ENCODE assay signal across 21 cellular contexts in the genomic region with DNA sequence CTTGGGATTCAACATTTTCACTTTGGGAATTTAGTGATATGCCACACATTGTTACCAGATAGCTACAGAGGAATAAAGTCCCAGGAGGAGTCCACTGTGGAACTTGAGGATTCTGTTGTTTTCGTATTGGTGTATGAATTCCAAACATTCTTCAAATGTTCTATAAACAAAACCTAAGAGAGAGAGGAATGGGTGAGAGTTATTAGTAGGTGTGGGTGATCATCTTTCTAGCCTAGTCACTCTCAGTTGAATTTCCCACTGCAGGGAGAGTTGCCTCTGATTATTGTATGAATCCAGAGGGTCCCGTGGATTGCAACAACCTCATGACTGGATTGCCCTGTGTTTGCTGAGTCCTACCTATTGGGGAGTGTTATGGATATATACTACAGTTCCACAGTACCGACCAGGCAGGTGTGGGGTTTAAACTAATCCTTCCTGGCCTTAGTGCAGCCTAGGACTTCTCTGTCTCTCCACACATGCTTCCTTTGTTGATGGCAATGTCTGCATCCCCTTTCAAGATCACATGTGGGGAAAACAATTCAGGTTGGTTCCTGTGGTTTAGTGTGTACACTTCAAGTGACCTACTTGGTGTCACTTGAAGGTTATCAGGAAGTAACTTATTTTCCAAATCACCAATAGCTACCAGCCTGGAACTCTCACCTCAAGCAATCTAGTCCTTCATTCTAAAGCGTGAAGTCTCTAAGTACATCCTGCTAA.
DNase-seq lines count a peak whose midpoint lies in the region; ATAC-seq, FAIRE-seq and TF ChIP-seq lines count a peak whose summit lies in the region.
"Had no signal": no experiment of that assay in that cellular context is flagged by ENCODE, and none has a peak within 500 bp of the region (broad histone marks: within the 10 kb centered on the region; RNA-seq: fewer than 3 reads in every experiment).

No MANE protein-coding gene starts in this region.

- no peak overlapping the region for H4K91ac ChIP-seq in mesenchymal stem cell (ENCODE audit: low read length)

- peak overlapping the region; percentile 28 for H3K4me2 ChIP-seq in astrocyte (ENCODE audit: low read length)
- no peak overlapping the region for H3K4me2 ChIP-seq in mesenchymal stem cell (ENCODE audit: low read length, poor library complexity, severe bottlenecking)
- H3K4me2 ChIP-seq: hepatocyte, smooth muscle cell had no signal

- H3K4me3 Mint-ChIP-seq in astrocyte (ENCODE audit: unreplicated experiment): no peak overlapping the region
- H3K4me3 Mint-ChIP-seq in T-helper 2 cell treated with Interferon-gamma antibody and Interleukin-4, amounts not matched to agents 5 μg/mL and 100 μg/mL, for 36 hours: no peak overlapping the region
- H3K4me3 Mint-ChIP-seq: activated naive CD8-positive, alpha-beta T cell treated with anti-CD3 and anti-CD28 coated beads, Interleukin-2, amount 10 ng/mL, durations not matched to agents 7 days and 5 days had no signal

- H3K9me3 ChIP-seq in astrocyte (ENCODE audit: insufficient read depth, low read depth, low read length): no peaks in the 10 kb centered on the region
- no peaks in the 10 kb centered on the region for H3K9me3 ChIP-seq in mesenchymal stem cell (ENCODE audit: control insufficient read depth, low read length)
- H3K9me3 ChIP-seq: pancreas, thyroid gland had no signal

- H4K20me1 ChIP-seq in astrocyte (ENCODE audit: insufficient read depth, low read length): no peaks in the 10 kb centered on the region

- H3K9me3 Mint-ChIP-seq in astrocyte (ENCODE audit: unreplicated experiment): no peaks in the 10 kb centered on the region
- H3K9me3 Mint-ChIP-seq in T-helper 2 cell treated with Interferon-gamma antibody and Interleukin-4, amounts not matched to agents 5 μg/mL and 100 μg/mL, for 36 hours: no peaks in the 10 kb centered on the region
- H3K9me3 Mint-ChIP-seq: activated naive CD8-positive, alpha-beta T cell treated with anti-CD3 and anti-CD28 coated beads, Interleukin-2, amount 10 ng/mL, durations not matched to agents 7 days and 5 days had no signal

- H3K4me1 Mint-ChIP-seq in astrocyte (ENCODE audit: low read depth, unreplicated experiment): peaks cover 25% of the 10 kb centered on the region
- H3K4me1 Mint-ChIP-seq in T-helper 2 cell treated with Interferon-gamma antibody and Interleukin-4, amounts not matched to agents 5 μg/mL and 100 μg/mL, for 36 hours (ENCODE audit: low read depth): peaks cover 8% of the 10 kb centered on the region

- peak; percentile 45 for FAIRE-seq in astrocyte (lab: Jason Lieb, UNC)
- FAIRE-seq: pancreas, TTC549 had no signal

- no peak overlapping the region for H3K14ac ChIP-seq in mesenchymal stem cell (ENCODE audit: low read length in 2 of 2)

- peak; percentile 67 for DNase-seq in AG10803 (ENCODE audit: low read depth)
- peak; percentile 39 for DNase-seq in ELR (ENCODE audit: low read depth)
- DNase-seq in astrocyte (ENCODE audit: low read depth): peak; percentile 35
- DNase-seq in mesenchymal stem cell: no peak
- no peak for DNase-seq in stimulated activated CD4-positive, alpha-beta T cell treated with anti-CD3 and anti-CD28 coated beads, Interleukin-4, amount 100 ng/mL, for 4 hours
- no peak for DNase-seq in T-helper 2 cell treated with Interferon-gamma antibody and Interleukin-4, amounts not matched to agents 5 μg/mL and 100 μg/mL, for 36 hours (ENCODE audit: low spot score)
- no peak for DNase-seq in lower leg skin (ENCODE audit: low spot score in 2 of 2)
- DNase-seq: activated CD4-positive, alpha-beta T cell treated with anti-CD3 and anti-CD28 coated beads, Interleukin-2, amount 50 U/mL, for 4 hours; activated naive CD8-positive, alpha-beta T cell treated with anti-CD3 and anti-CD28 coated beads, Interleukin-2, amount 10 ng/mL, durations not matched to agents 7 days and 5 days; C1 segment of cervical spinal cord; left colon; NCI-H2029 treated with DMSO at 0.1 percent for 48 hours; NCI-H524 treated with DMSO at 0.1 percent for 48 hours; pancreas; thyroid gland had no signal

- no peak for TF ChIP-seq POLR2A in lower leg skin (IDR thresholded peaks at IDR 0.05)

- peak overlapping the region; percentile 31 for H2AK5ac ChIP-seq in mesenchymal stem cell (ENCODE audit: low read length, severe bottlenecking)

- no peak overlapping the region for H3K4ac ChIP-seq in mesenchymal stem cell (ENCODE audit: low read depth in 1 of 2, low read length in 2 of 2)

- H2BK5ac ChIP-seq in mesenchymal stem cell (ENCODE audit: low read depth, low read length, poor library complexity, severe bottlenecking): no peak overlapping the region

- 96% methylated on average over 3 of the region's 4 CpGs for WGBS in mesenchymal stem cell
- 86% methylated on average over 4 of the region's 4 CpGs for WGBS in lower leg skin, 2 donors

- H2BK12ac ChIP-seq in mesenchymal stem cell (ENCODE audit: low read length in 2 of 2): no peak overlapping the region

- TF ChIP-seq CTCF in AG10803 (conservative IDR thresholded peaks at IDR 0.05; ENCODE audit: low read length) (no peak), astrocyte (IDR thresholded peaks at IDR 0.05; ENCODE audit: insufficient read depth, low read depth, low read length) (no peak), lower leg skin (IDR thresholded peaks at IDR 0.05) (no peak)

- no peak overlapping the region for H3K18ac ChIP-seq in mesenchymal stem cell (ENCODE audit: low read depth in 1 of 2, low read length in 2 of 2)

- H3K79me1 ChIP-seq in mesenchymal stem cell (replicated peaks; ENCODE audit: low read length, poor library complexity, severe bottlenecking): no peaks in the 10 kb centered on the region

- H2BK120ac ChIP-seq in mesenchymal stem cell (ENCODE audit: low read depth, low read length): no peak overlapping the region

- no peak overlapping the region for H4K8ac ChIP-seq in mesenchymal stem cell (ENCODE audit: low read length)

- H3K4me3 ChIP-seq in AG10803 (ENCODE audit: low read length) (no peak overlapping the region), astrocyte (ENCODE audit: insufficient read depth, low read depth, low read length) (no peak overlapping the region), mesenchymal stem cell (ENCODE audit: insufficient read depth in 1 of 2, low read depth in 1 of 2, low read length in 2 of 2) (no peak overlapping the region), lower leg skin (ENCODE audit: low read depth, poor library complexity, severe bottlenecking) (no peak overlapping the region)
- H3K4me3 ChIP-seq: cardiac muscle cell, hepatocyte, pancreas, SK-N-MC, smooth muscle cell, thyroid gland had no signal

- no peaks in the 10 kb centered on the region for H3K27me3 Mint-ChIP-seq in astrocyte (ENCODE audit: low read depth, unreplicated experiment)
- peaks cover 19% of the 10 kb centered on the region for H3K27me3 Mint-ChIP-seq in T-helper 2 cell treated with Interferon-gamma antibody and Interleukin-4, amounts not matched to agents 5 μg/mL and 100 μg/mL, for 36 hours (ENCODE audit: low read depth)

- intact Hi-C loops in lower leg skin (cut with DNase I; ENCODE audit: low total_unique reads): no loop called here

- H3K23ac ChIP-seq in mesenchymal stem cell (ENCODE audit: low read length in 2 of 2): no peak overlapping the region

- H3K27ac ChIP-seq in astrocyte (ENCODE audit: low read depth, low read length) (no peak overlapping the region), mesenchymal stem cell (ENCODE audit: low read length, poor library complexity, severe bottlenecking) (peak overlapping the region; percentile 69)
- H3K27ac ChIP-seq: cardiac muscle cell, hepatocyte, pancreas, SK-N-MC, thyroid gland had no signal

- H3K36me3 ChIP-seq in astrocyte (ENCODE audit: insufficient read depth, low read length) (no peaks in the 10 kb centered on the region), mesenchymal stem cell (ENCODE audit: control insufficient read depth in 1 of 2, insufficient read depth in 2 of 2, low read depth in 1 of 2, low read length in 2 of 2) (no peaks in the 10 kb centered on the region)
- H3K36me3 ChIP-seq: cardiac muscle cell, pancreas, thyroid gland had no signal

- H2BK15ac ChIP-seq in mesenchymal stem cell (ENCODE audit: low read depth, poor library complexity, severe bottlenecking): no peak overlapping the region

- H2AFZ ChIP-seq in astrocyte (ENCODE audit: low read depth, low read length) (no peak overlapping the region), mesenchymal stem cell (ENCODE audit: low read depth, low read length) (no peak overlapping the region)
- H2AFZ ChIP-seq: hepatocyte had no signal

- no peak for ATAC-seq in GM18502 (IDR thresholded peaks at IDR 0.05; ENCODE audit: poor library complexity, unreplicated experiment)
- ATAC-seq: left colon, pancreas had no signal

- no peak overlapping the region for H3K9ac ChIP-seq in astrocyte (ENCODE audit: low read length)
- no peak overlapping the region for H3K9ac ChIP-seq in mesenchymal stem cell (ENCODE audit: low read length)

- peaks cover 18% of the 10 kb centered on the region for H3K4me1 ChIP-seq in astrocyte (ENCODE audit: insufficient read depth, low read length)
- peaks cover 13% of the 10 kb centered on the region for H3K4me1 ChIP-seq in mesenchymal stem cell (ENCODE audit: control insufficient read depth, insufficient read depth, low read depth, low read length)
- H3K4me1 ChIP-seq: pancreas had no signal

- H3K27me3 ChIP-seq in astrocyte (ENCODE audit: insufficient read depth, low read length) (no peaks in the 10 kb centered on the region), mesenchymal stem cell (ENCODE audit: control insufficient read depth in 1 of 2, insufficient read depth in 1 of 2, low read length in 2 of 2) (no peaks in the 10 kb centered on the region)
- H3K27me3 ChIP-seq: cardiac muscle cell, hepatocyte, pancreas, thyroid gland had no signal

- H3K79me2 ChIP-seq in astrocyte (ENCODE audit: insufficient read depth, low read length): no peaks in the 10 kb centered on the region
- H3K79me2 ChIP-seq: hepatocyte had no signal

- no peaks in the 10 kb centered on the region for H3K36me3 Mint-ChIP-seq in astrocyte (ENCODE audit: low read depth, unreplicated experiment)
- no peaks in the 10 kb centered on the region for H3K36me3 Mint-ChIP-seq in T-helper 2 cell treated with Interferon-gamma antibody and Interleukin-4, amounts not matched to agents 5 μg/mL and 100 μg/mL, for 36 hours (ENCODE audit: low read depth)

- peak overlapping the region; percentile 16 for H3K27ac Mint-ChIP-seq in astrocyte (ENCODE audit: unreplicated experiment)
- no peak overlapping the region for H3K27ac Mint-ChIP-seq in T-helper 2 cell treated with Interferon-gamma antibody and Interleukin-4, amounts not matched to agents 5 μg/mL and 100 μg/mL, for 36 hours
- H3K27ac Mint-ChIP-seq: activated naive CD8-positive, alpha-beta T cell treated with anti-CD3 and anti-CD28 coated beads, Interleukin-2, amount 10 ng/mL, durations not matched to agents 7 days and 5 days had no signal

Comparison
In these comparisons a context has a peak if more than half of its experiments do, and no peak if none do; other contexts are left out.
1. DNase-seq: peak in AG10803 (single experiment), ELR (single experiment) and astrocyte (single experiment); none in mesenchymal stem cell (single experiment), stimulated activated CD4-positive, alpha-beta T cell treated with anti-CD3 and anti-CD28 coated beads, Interleukin-4, amount 100 ng/mL, for 4 hours (0 of 2), T-helper 2 cell treated with Interferon-gamma antibody and Interleukin-4, amounts not matched to agents 5 μg/mL and 100 μg/mL, for 36 hours (single experiment) and lower leg skin (0 of 2).